ENCODE assay signal across 41 cellular contexts in the genomic region with DNA sequence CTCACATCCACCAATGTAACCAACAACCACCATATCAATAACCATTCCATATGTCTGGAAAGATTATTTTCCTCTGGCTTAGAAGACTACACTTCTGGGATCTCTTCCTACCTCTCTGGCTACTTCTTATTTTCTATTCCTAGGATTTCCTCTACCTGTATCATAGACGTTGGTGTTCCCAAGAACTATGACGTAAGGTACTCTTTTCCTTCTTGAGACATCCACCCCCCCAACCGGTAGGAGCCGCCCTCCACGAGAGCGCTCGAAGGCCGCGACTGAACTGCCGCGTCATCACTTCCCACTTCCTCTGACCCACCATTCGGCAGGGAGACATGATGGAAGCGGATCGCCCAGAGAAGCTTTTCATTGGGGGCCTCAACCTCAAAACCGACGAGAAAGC. TPM values are rescaled to one million over a fixed set of nuclear protein-coding genes. Genes with fewer than 3 reads are reported as not detected.
"Had no signal": no experiment of that assay in that cellular context is flagged by ENCODE, and none has a peak within 500 bp of the region (broad histone marks: within the 10 kb centered on the region; RNA-seq: fewer than 3 reads in every experiment).

Gene RBMXL3, plus strand, starts transcription at position 301 of the 400 bp plus-strand sequence. Its CDS starts 32 bp downstream, at position 333.

- H3K4me1 Mint-ChIP-seq: activated CD4-positive, alpha-beta memory T cell treated with anti-CD3 and anti-CD28 coated beads, Interleukin-2, amount 10 ng/mL, durations not matched to agents 7 days and 5 days; activated CD4-positive, alpha-beta T cell treated with anti-CD3 and anti-CD28 coated beads for 36 hours; activated CD4-positive, alpha-beta T cell treated with anti-CD3 and anti-CD28 coated beads, Interleukin-2, amount 10 ng/mL, durations not matched to agents 7 days and 5 days; activated CD8-positive, alpha-beta memory T cell treated with anti-CD3 and anti-CD28 coated beads, Interleukin-2, amount 10 ng/mL, durations not matched to agents 7 days and 5 days; activated naive CD4-positive, alpha-beta T cell treated with anti-CD3 and anti-CD28 coated beads, Interleukin-2, amount 10 ng/mL, durations not matched to agents 7 days and 5 days; activated naive CD4-positive, alpha-beta T cell treated with anti-CD3 and anti-CD28 coated beads, Interleukin-2, amount 50 U/mL, for 24 hours; activated naive CD8-positive, alpha-beta T cell treated with anti-CD3 and anti-CD28 coated beads, Interleukin-2, amount 10 ng/mL, durations not matched to agents 7 days and 5 days; activated naive CD8-positive, alpha-beta T cell treated with anti-CD3 and anti-CD28 coated beads, Interleukin-2, amount 50 U/mL, for 24 hours; central memory CD8-positive, alpha-beta T cell had no signal

- H3K9me3 ChIP-seq: body of pancreas had no signal

- H3K36me3 Mint-ChIP-seq: activated CD8-positive, alpha-beta memory T cell treated with anti-CD3 and anti-CD28 coated beads, Interleukin-2, amount 10 ng/mL, durations not matched to agents 7 days and 5 days; activated naive CD4-positive, alpha-beta T cell treated with anti-CD3 and anti-CD28 coated beads, Interleukin-2, amount 10 ng/mL, durations not matched to agents 7 days and 5 days; activated naive CD4-positive, alpha-beta T cell treated with anti-CD3 and anti-CD28 coated beads, Interleukin-2, amount 50 U/mL, for 24 hours; activated naive CD8-positive, alpha-beta T cell; activated naive CD8-positive, alpha-beta T cell treated with anti-CD3 and anti-CD28 coated beads, Interleukin-2, amount 10 ng/mL, durations not matched to agents 7 days and 5 days had no signal

- H3K4me3 ChIP-seq: body of pancreas, cardiac muscle cell had no signal

- FAIRE-seq: astrocyte, bronchial epithelial cell, TTC549 had no signal

- H3K4me3 Mint-ChIP-seq: activated CD4-positive, alpha-beta memory T cell treated with anti-CD3 and anti-CD28 coated beads, Interleukin-2, amount 10 ng/mL, durations not matched to agents 7 days and 5 days; activated CD4-positive, alpha-beta T cell treated with anti-CD3 and anti-CD28 coated beads for 36 hours; activated CD4-positive, alpha-beta T cell treated with anti-CD3 and anti-CD28 coated beads, Interleukin-2, amount 10 ng/mL, durations not matched to agents 7 days and 5 days; activated CD8-positive, alpha-beta memory T cell treated with anti-CD3 and anti-CD28 coated beads, Interleukin-2, amount 10 ng/mL, durations not matched to agents 7 days and 5 days; activated CD8-positive, alpha-beta T cell treated with anti-CD3 and anti-CD28 coated beads, Interleukin-2, amount 10 ng/mL, durations not matched to agents 7 days and 5 days; activated naive CD4-positive, alpha-beta T cell treated with anti-CD3 and anti-CD28 coated beads, Interleukin-2, amount 10 ng/mL, durations not matched to agents 7 days and 5 days; activated naive CD4-positive, alpha-beta T cell treated with anti-CD3 and anti-CD28 coated beads, Interleukin-2, amount 50 U/mL, for 24 hours; activated naive CD8-positive, alpha-beta T cell; activated naive CD8-positive, alpha-beta T cell treated with anti-CD3 and anti-CD28 coated beads, Interleukin-2, amount 10 ng/mL, durations not matched to agents 7 days and 5 days; activated naive CD8-positive, alpha-beta T cell treated with anti-CD3 and anti-CD28 coated beads, Interleukin-2, amount 50 U/mL, for 24 hours; activated T-cell treated with anti-CD3 and anti-CD28 coated beads, Interleukin-2, amount 50 U/mL, for 24 hours; central memory CD8-positive, alpha-beta T cell; T-helper 1 cell treated with Interleukin-12 subunit alpha and Interleukin-12 subunit beta and Interleukin-4 antibody, amounts not matched to agents 30 μg/mL and 1 μg/mL, for 36 hours; T-helper 2 cell treated with Interferon-gamma antibody and Interleukin-4, amounts not matched to agents 5 μg/mL and 100 μg/mL, for 36 hours had no signal

- H3K27ac Mint-ChIP-seq: activated CD4-positive, alpha-beta memory T cell treated with anti-CD3 and anti-CD28 coated beads, Interleukin-2, amount 10 ng/mL, durations not matched to agents 7 days and 5 days; activated CD4-positive, alpha-beta T cell treated with anti-CD3 and anti-CD28 coated beads for 36 hours; activated CD4-positive, alpha-beta T cell treated with anti-CD3 and anti-CD28 coated beads, Interleukin-2, amount 10 ng/mL, durations not matched to agents 7 days and 5 days; activated CD8-positive, alpha-beta memory T cell treated with anti-CD3 and anti-CD28 coated beads, Interleukin-2, amount 10 ng/mL, durations not matched to agents 7 days and 5 days; activated CD8-positive, alpha-beta T cell treated with anti-CD3 and anti-CD28 coated beads, Interleukin-2, amount 10 ng/mL, durations not matched to agents 7 days and 5 days; activated naive CD4-positive, alpha-beta T cell treated with anti-CD3 and anti-CD28 coated beads, Interleukin-2, amount 10 ng/mL, durations not matched to agents 7 days and 5 days; activated naive CD4-positive, alpha-beta T cell treated with anti-CD3 and anti-CD28 coated beads, Interleukin-2, amount 50 U/mL, for 24 hours; activated naive CD8-positive, alpha-beta T cell; activated naive CD8-positive, alpha-beta T cell treated with anti-CD3 and anti-CD28 coated beads, Interleukin-2, amount 10 ng/mL, durations not matched to agents 7 days and 5 days; activated naive CD8-positive, alpha-beta T cell treated with anti-CD3 and anti-CD28 coated beads, Interleukin-2, amount 50 U/mL, for 24 hours; activated T-cell treated with anti-CD3 and anti-CD28 coated beads, Interleukin-2, amount 50 U/mL, for 24 hours; activated T-helper 2 cell treated with anti-CD3 and anti-CD28 coated beads, Interferon-gamma antibody, Interleukin-2, Interleukin-4, amounts not matched to agents 10 μg/mL and 5 μg/mL and 100 μg/mL, durations not matched to agents 14 hours and 24 hours and 36 hours; T-helper 1 cell treated with Interleukin-12 subunit alpha and Interleukin-12 subunit beta and Interleukin-4 antibody, amounts not matched to agents 30 μg/mL and 1 μg/mL, for 36 hours; T-helper 2 cell treated with Interferon-gamma antibody and Interleukin-4, amounts not matched to agents 5 μg/mL and 100 μg/mL, for 36 hours had no signal

- H3K36me3 ChIP-seq: brain microvascular endothelial cell, cardiac muscle cell had no signal

- ATAC-seq: activated CD4-positive, alpha-beta T cell treated with anti-CD3 and anti-CD28 coated beads for 36 hours; activated CD4-positive, CD25-positive, alpha-beta regulatory T cell treated with anti-CD3 and anti-CD28 coated beads, Interleukin-2, amount 50 U/mL, for 24 hours; activated CD8-positive, alpha-beta memory T cell treated with anti-CD3 and anti-CD28 coated beads, Interleukin-2, amount 10 ng/mL, durations not matched to agents 7 days and 5 days; activated CD8-positive, alpha-beta T cell treated with anti-CD3 and anti-CD28 coated beads, Interleukin-2, amount 10 ng/mL, durations not matched to agents 7 days and 5 days; activated naive CD8-positive, alpha-beta T cell treated with anti-CD3 and anti-CD28 coated beads, Interleukin-2, amount 50 U/mL, for 24 hours; body of pancreas had no signal

- H3K4me1 ChIP-seq: body of pancreas had no signal

- H3K27ac ChIP-seq: body of pancreas, brain microvascular endothelial cell, cardiac muscle cell, VCaP had no signal

- H3K9me3 Mint-ChIP-seq: activated naive CD4-positive, alpha-beta T cell treated with anti-CD3 and anti-CD28 coated beads, Interleukin-2, amount 50 U/mL, for 24 hours had no signal

- DNase-seq: activated CD4-positive, alpha-beta memory T cell treated with anti-CD3 and anti-CD28 coated beads, Interleukin-2, amount 10 ng/mL, durations not matched to agents 7 days and 5 days; activated CD4-positive, alpha-beta T cell treated with anti-CD3 and anti-CD28 coated beads for 1 hour; activated CD4-positive, alpha-beta T cell treated with anti-CD3 and anti-CD28 coated beads for 36 hours; activated CD4-positive, alpha-beta T cell treated with anti-CD3 and anti-CD28 coated beads for 48 hours; activated CD4-positive, alpha-beta T cell treated with anti-CD3 and anti-CD28 coated beads, Interleukin-2, amount 10 ng/mL, durations not matched to agents 7 days and 5 days; activated CD4-positive, alpha-beta T cell treated with anti-CD3 and anti-CD28 coated beads, Interleukin-2, amount 50 U/mL, for 48 hours; activated CD4-positive, CD25-positive, alpha-beta regulatory T cell; activated CD8-positive, alpha-beta memory T cell treated with anti-CD3 and anti-CD28 coated beads for 24 hours; activated CD8-positive, alpha-beta memory T cell treated with anti-CD3 and anti-CD28 coated beads, Interleukin-2, amount 10 ng/mL, durations not matched to agents 7 days and 5 days; activated CD8-positive, alpha-beta memory T cell treated with anti-CD3 and anti-CD28 coated beads, Interleukin-2, amount 50 U/mL, for 48 hours; activated CD8-positive, alpha-beta T cell treated with anti-CD3 and anti-CD28 coated beads, Interleukin-2, amount 10 ng/mL, durations not matched to agents 7 days and 5 days; activated effector memory CD4-positive, alpha-beta T cell treated with Interleukin-2 at 50 U/mL for 16 hours; activated gamma-delta T cell; activated naive CD4-positive, alpha-beta T cell treated with anti-CD3 and anti-CD28 coated beads, Interleukin-2, amount 10 ng/mL, durations not matched to agents 7 days and 5 days; activated naive CD4-positive, alpha-beta T cell treated with Interleukin-2 at 50 U/mL for 16 hours; activated naive CD8-positive, alpha-beta T cell treated with anti-CD3 and anti-CD28 coated beads, Interleukin-2, amount 10 ng/mL, durations not matched to agents 7 days and 5 days; activated naive CD8-positive, alpha-beta T cell treated with anti-CD3 and anti-CD28 coated beads, Interleukin-2, amount 50 U/mL, for 24 hours; activated T-cell treated with anti-CD3 and anti-CD28 coated beads, Interleukin-2, amount 50 U/mL, for 24 hours; activated T-cell treated with anti-CD3 and anti-CD28 coated beads, Interleukin-2, amount 50 U/mL, for 48 hours; aorta; body of pancreas; brain microvascular endothelial cell; caudate nucleus; cerebellar nuclear complex; T-helper 1 cell; T-helper 2 cell; T-helper 9 cell had no signal

- H3K27me3 Mint-ChIP-seq: activated CD4-positive, alpha-beta memory T cell treated with anti-CD3 and anti-CD28 coated beads, Interleukin-2, amount 10 ng/mL, durations not matched to agents 7 days and 5 days; activated CD4-positive, alpha-beta T cell treated with anti-CD3 and anti-CD28 coated beads for 36 hours; activated CD4-positive, alpha-beta T cell treated with anti-CD3 and anti-CD28 coated beads, Interleukin-2, amount 10 ng/mL, durations not matched to agents 7 days and 5 days; activated CD8-positive, alpha-beta memory T cell treated with anti-CD3 and anti-CD28 coated beads, Interleukin-2, amount 10 ng/mL, durations not matched to agents 7 days and 5 days; activated naive CD4-positive, alpha-beta T cell treated with anti-CD3 and anti-CD28 coated beads, Interleukin-2, amount 10 ng/mL, durations not matched to agents 7 days and 5 days; activated naive CD4-positive, alpha-beta T cell treated with anti-CD3 and anti-CD28 coated beads, Interleukin-2, amount 50 U/mL, for 24 hours; activated naive CD8-positive, alpha-beta T cell; activated naive CD8-positive, alpha-beta T cell treated with anti-CD3 and anti-CD28 coated beads, Interleukin-2, amount 10 ng/mL, durations not matched to agents 7 days and 5 days; activated naive CD8-positive, alpha-beta T cell treated with anti-CD3 and anti-CD28 coated beads, Interleukin-2, amount 50 U/mL, for 24 hours; central memory CD8-positive, alpha-beta T cell had no signal

- H3K27me3 ChIP-seq: body of pancreas, brain microvascular endothelial cell, cardiac muscle cell had no signal

RNA-seq across cellular contexts. Expression of gene RBMXL3, which starts in this region (rescaled TPM):
- total RNA-seq: activated CD4-positive, alpha-beta memory T cell treated with anti-CD3 and anti-CD28 coated beads, Interleukin-2, amount 10 ng/mL, durations not matched to agents 7 days and 5 days; activated CD4-positive, alpha-beta T cell treated with anti-CD3 and anti-CD28 coated beads for 36 hours; activated CD4-positive, alpha-beta T cell treated with anti-CD3 and anti-CD28 coated beads, Interleukin-2, amount 10 ng/mL, durations not matched to agents 7 days and 5 days; activated CD8-positive, alpha-beta memory T cell treated with anti-CD3 and anti-CD28 coated beads, Interleukin-2, amount 10 ng/mL, durations not matched to agents 7 days and 5 days; activated CD8-positive, alpha-beta T cell treated with anti-CD3 and anti-CD28 coated beads, Interleukin-2, amount 10 ng/mL, durations not matched to agents 7 days and 5 days; activated naive CD8-positive, alpha-beta T cell treated with anti-CD3 and anti-CD28 coated beads, Interleukin-2, amount 10 ng/mL, durations not matched to agents 7 days and 5 days; activated T-helper 2 cell treated with anti-CD3 and anti-CD28 coated beads, Interferon-gamma antibody, Interleukin-2, Interleukin-4, amounts not matched to agents 10 μg/mL and 5 μg/mL and 100 μg/mL, durations not matched to agents 14 hours and 24 hours and 36 hours; aorta; astrocyte; body of pancreas; bronchial epithelial cell; cardiac muscle cell; chondrocyte had no signal
- polyA plus RNA-seq: adipose tissue, aorta, cardiac muscle cell had no signal
